ENCODE assay signal across 23 cellular contexts in genomic region chr9:134004881-134005280, GRCh38.
"Had no signal": no experiment of that assay in that cellular context is flagged by ENCODE, and none has a peak within 500 bp of the region (broad histone marks: within the 10 kb centered on the region; RNA-seq: fewer than 3 reads in every experiment).

No MANE protein-coding gene starts in this region.

- H3K36me3 Mint-ChIP-seq: memory B cell; stimulated activated effector memory CD8-positive, alpha-beta T cell treated with anti-CD3 and anti-CD28 coated beads, Interleukin-12 subunit alpha, Interleukin-12 subunit beta, amount 100 ng/mL, for 72 hours had no signal

- H3K9me3 ChIP-seq: colonic mucosa, gastrocnemius medialis, ovary, stomach, thyroid gland had no signal

- H3K4me1 Mint-ChIP-seq: endodermal cell; stimulated activated effector memory CD8-positive, alpha-beta T cell treated with anti-CD3 and anti-CD28 coated beads, Interleukin-12 subunit alpha, Interleukin-12 subunit beta, amount 100 ng/mL, for 72 hours had no signal

- H3K4me3 Mint-ChIP-seq: dendritic cell treated with granulocyte-macrophage colony-stimulating factor and Interleukin-4, amounts not matched to agents 40 ng/mL and 50 ng/mL, for 4 days; endodermal cell; memory B cell; nephron; stimulated activated effector memory CD8-positive, alpha-beta T cell treated with anti-CD3 and anti-CD28 coated beads, Interleukin-12 subunit alpha, Interleukin-12 subunit beta, amount 100 ng/mL, for 72 hours had no signal

- ATAC-seq: esophagus mucosa, gastrocnemius medialis had no signal

- H3K9me3 Mint-ChIP-seq: dendritic cell treated with granulocyte-macrophage colony-stimulating factor and Interleukin-4, amounts not matched to agents 40 ng/mL and 50 ng/mL, for 4 days; endodermal cell; memory B cell; stimulated activated effector memory CD8-positive, alpha-beta T cell treated with anti-CD3 and anti-CD28 coated beads, Interleukin-12 subunit alpha, Interleukin-12 subunit beta, amount 100 ng/mL, for 72 hours had no signal

- H3K27me3 ChIP-seq: colonic mucosa, ovary, thyroid gland had no signal

- DNase-seq: colonic mucosa; effector CD8-positive, alpha-beta T cell; endodermal cell; foreskin fibroblast; gastrocnemius medialis; head of caudate nucleus; occipital lobe; ovary; stimulated activated CD4-positive, alpha-beta T cell treated with anti-CD3 and anti-CD28 coated beads, Interleukin-2, amount 100 ng/mL, for 24 hours; stimulated activated CD4-positive, alpha-beta T cell treated with anti-CD3 and anti-CD28 coated beads, Interleukin-4, amount 100 ng/mL, for 24 hours; stimulated activated naive CD4-positive, alpha-beta T cell treated with Interleukin-2 at 50 U/mL for 16 hours; stomach; trophoblast cell had no signal

- H3K36me3 ChIP-seq: colonic mucosa, gastrocnemius medialis, ovary, stomach, thyroid gland had no signal

- H3K27ac Mint-ChIP-seq: dendritic cell treated with granulocyte-macrophage colony-stimulating factor and Interleukin-4, amounts not matched to agents 40 ng/mL and 50 ng/mL, for 4 days; endodermal cell; memory B cell; nephron; stimulated activated effector memory CD8-positive, alpha-beta T cell treated with anti-CD3 and anti-CD28 coated beads, Interleukin-12 subunit alpha, Interleukin-12 subunit beta, amount 100 ng/mL, for 72 hours had no signal

- H3K4me2 ChIP-seq: smooth muscle cell had no signal

- H3K27ac ChIP-seq: colonic mucosa, epithelial cell of prostate, gastrocnemius medialis, ovary, stomach, thyroid gland had no signal

- H3K4me1 ChIP-seq: colonic mucosa, gastrocnemius medialis, stomach had no signal

- H3K4me3 ChIP-seq: colonic mucosa, gastrocnemius medialis, lung, ovary, smooth muscle cell, stomach, thyroid gland had no signal

- FAIRE-seq: keratinocyte had no signal
